ENCODE assay signal across 8 cellular contexts in the genomic region with DNA sequence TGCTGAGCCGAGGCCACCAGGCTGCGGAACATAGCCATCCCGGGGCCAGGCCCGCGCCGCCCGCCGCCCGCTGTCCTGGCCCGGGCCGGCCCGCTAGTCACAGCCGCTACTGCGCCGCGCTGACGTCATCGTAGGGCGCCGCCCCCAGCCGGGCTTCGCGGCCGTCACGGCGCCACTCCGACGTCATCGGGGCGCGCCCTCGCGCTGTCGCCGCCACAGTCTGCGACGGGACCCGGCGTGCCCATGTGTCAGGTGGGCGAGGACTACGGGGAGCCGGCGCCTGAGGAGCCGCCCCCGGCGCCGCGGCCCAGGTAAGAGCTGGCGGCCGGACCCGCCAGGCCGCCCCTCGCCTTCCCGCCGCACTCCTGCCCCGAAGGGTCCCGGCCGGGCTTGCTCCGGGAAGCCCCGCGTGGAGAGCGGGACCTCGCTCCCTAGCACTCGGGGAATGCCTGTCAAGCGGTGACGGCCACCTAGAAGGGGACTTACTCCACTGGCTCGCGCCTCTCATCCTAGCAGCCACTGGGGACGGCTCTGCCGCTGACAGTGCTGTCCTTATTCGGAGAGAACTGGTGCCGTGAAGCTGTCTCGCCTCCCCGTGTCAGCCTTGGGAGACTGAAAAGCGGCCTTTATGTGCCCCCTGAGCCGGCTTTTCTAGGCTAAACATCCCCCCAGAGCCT. TPM values are rescaled to one million over a fixed set of nuclear protein-coding genes. Genes with fewer than 3 reads are reported as not detected.
A peak's percentile ranks its signal among the peaks of the same experiment; 100 is the strongest.
DNase-seq lines count a peak whose midpoint lies in the region; ATAC-seq and TF ChIP-seq lines count a peak whose summit lies in the region.

Gene CTU2 (plus strand): TSS at position 216 of the 677 bp plus-strand sequence. CDS start 28 bp downstream, at position 244.
A gene with protein sequence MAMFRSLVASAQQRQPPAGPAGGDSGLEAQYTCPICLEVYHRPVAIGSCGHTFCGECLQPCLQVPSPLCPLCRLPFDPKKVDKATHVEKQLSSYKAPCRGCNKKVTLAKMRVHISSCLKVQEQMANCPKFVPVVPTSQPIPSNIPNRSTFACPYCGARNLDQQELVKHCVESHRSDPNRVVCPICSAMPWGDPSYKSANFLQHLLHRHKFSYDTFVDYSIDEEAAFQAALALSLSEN (minus strand): TSS at position 121 of the 677 bp plus-strand sequence. CDS start 83 bp downstream, at position 38.

- intact Hi-C loops in PC-3 (cut with micrococcal nuclease): no loop called here

- H3F3A ChIP-seq in PC-3 (ENCODE audit: low read length, unreplicated experiment): no peaks in the 10 kb centered on the region

- H3K4me3 ChIP-seq in PC-3 (ENCODE audit: low read length): peak within 1 kb of the TSS; percentile 97
- peak within 1 kb of the TSS; percentile 93 to 97 for H3K4me3 ChIP-seq in mucosa of rectum (ENCODE audit: low read length in 2 of 2)

- no peaks in the 10 kb centered on the region for H3K9me2 ChIP-seq in PC-3 (replicated peaks; ENCODE audit: low read length)

- no peak for TF ChIP-seq CTCF in PC-3 (conservative IDR thresholded peaks at IDR 0.05; ENCODE audit: low read depth, low read length)

- H3K9me3 ChIP-seq in PC-3 (ENCODE audit: low read length) (no peaks in the 10 kb centered on the region), mucosa of rectum (ENCODE audit: control insufficient read depth in 2 of 2, low read length in 2 of 2) (no peaks in the 10 kb centered on the region)

- H3K9ac ChIP-seq in PC-3 (ENCODE audit: low read length): peak within 1 kb of the TSS; percentile 95
- H3K9ac ChIP-seq in mucosa of rectum (ENCODE audit: low read depth in 1 of 2, low read length in 2 of 2): peak within 1 kb of the TSS; percentile 77 to 80

- H3K27me3 ChIP-seq in PC-3 (ENCODE audit: low read length): no peaks in the 10 kb centered on the region
- H3K27me3 ChIP-seq in mucosa of rectum (ENCODE audit: control insufficient read depth in 2 of 2, insufficient read depth in 2 of 2, low read length in 2 of 2): no peaks in the 10 kb centered on the region

- H3K4me1 ChIP-seq in PC-3 (ENCODE audit: insufficient read depth, low read length) (peaks cover 6% of the 10 kb centered on the region; the same call in 1 of the 2 replicates), mucosa of rectum (ENCODE audit: control insufficient read depth in 2 of 2, insufficient read depth in 2 of 2, low read length in 2 of 2) (peaks cover 30 to 35% of the 10 kb centered on the region in 2 donors)

- BruUV-seq in PC-3 (replicated peaks; lab: Mats Ljungman, UMichigan): no TSS peak

- TF ChIP-seq POLR2A in erythroblast (IDR thresholded peaks at IDR 0.05; ENCODE audit: low read length): peak; percentile 71

- H3K4me2 ChIP-seq in PC-3 (ENCODE audit: low read length): peak within 1 kb of the TSS; percentile 97

- DNase-seq in COLO668 (lab: John Stamatoyannopoulos, UW; ENCODE audit: unreplicated experiment) (peak; percentile 92), HS-27A (ENCODE audit: low read depth) (peak; percentile 58), PC-3 (peak; percentile 88), erythroblast (lab: John Stamatoyannopoulos, UW) (peak; percentile 94 to 97)
- peak; percentile 96 for DNase-seq in activated T-cell treated with anti-CD3 and anti-CD28 coated beads, Interleukin-2, amount 50 U/mL, for 1 hour
- DNase-seq in stimulated activated CD8-positive, alpha-beta memory T cell treated with anti-CD3 and anti-CD28 coated beads, Interleukin-4, amount 100 ng/mL, for 4 hours (ENCODE audit: low read depth in 2 of 2, low spot score in 1 of 2): peak; percentile 85

- H3K36me3 ChIP-seq in PC-3 (ENCODE audit: low read depth, low read length): no peaks in the 10 kb centered on the region
- no peaks in the 10 kb centered on the region for H3K36me3 ChIP-seq in mucosa of rectum (ENCODE audit: control insufficient read depth in 2 of 2, insufficient read depth in 2 of 2, low read length in 2 of 2)

- POLR2A ChIA-PET in PC-3 (lab: Charles Lee; ENCODE audit: unreplicated experiment): no interaction called here

- peak within 1 kb of the TSS; percentile 74 for H2AFZ ChIP-seq in PC-3 (ENCODE audit: low read length)

- no peaks in the 10 kb centered on the region for H4K20me1 ChIP-seq in PC-3 (ENCODE audit: low read length)

- peaks cover 52% of the 10 kb centered on the region for H3K79me2 ChIP-seq in PC-3 (ENCODE audit: low read length)

- ATAC-seq in GM19463 (IDR thresholded peaks at IDR 0.05; ENCODE audit: unreplicated experiment) (peak; percentile 64), PC-3 (peak; percentile 79)

- H3K27ac ChIP-seq in PC-3 (ENCODE audit: low read length): peak within 1 kb of the TSS; percentile 32; the same call in 1 of the 2 replicates
- peak within 1 kb of the TSS; percentile 68 to 86 for H3K27ac ChIP-seq in mucosa of rectum (ENCODE audit: low read depth in 2 of 2, low read length in 2 of 2)

- CTCF ChIA-PET in PC-3 (lab: Charles Lee): no interaction called here

RNA-seq across cellular contexts. Expression of gene CTU2, which starts in this region (rescaled TPM):
- 30.3 and 39.4 TPM in 2 replicates for total RNA-seq in PC-3 (2014; rRNA removed)

RNA-seq across cellular contexts. Expression of the second gene that starts in this region (rescaled TPM):
- total RNA-seq in PC-3 (2014; rRNA removed): 25.2 and 28.8 TPM in 2 replicates

Comparison
In these comparisons a context has a peak if more than half of its experiments do, and no peak if none do; other contexts are left out.
1. Peak in every context shown above with its lines: DNase-seq, ATAC-seq, H3K4me3 ChIP-seq and H3K27ac ChIP-seq.